ENCODE assay signal across 1 cellular context in the genomic region with DNA sequence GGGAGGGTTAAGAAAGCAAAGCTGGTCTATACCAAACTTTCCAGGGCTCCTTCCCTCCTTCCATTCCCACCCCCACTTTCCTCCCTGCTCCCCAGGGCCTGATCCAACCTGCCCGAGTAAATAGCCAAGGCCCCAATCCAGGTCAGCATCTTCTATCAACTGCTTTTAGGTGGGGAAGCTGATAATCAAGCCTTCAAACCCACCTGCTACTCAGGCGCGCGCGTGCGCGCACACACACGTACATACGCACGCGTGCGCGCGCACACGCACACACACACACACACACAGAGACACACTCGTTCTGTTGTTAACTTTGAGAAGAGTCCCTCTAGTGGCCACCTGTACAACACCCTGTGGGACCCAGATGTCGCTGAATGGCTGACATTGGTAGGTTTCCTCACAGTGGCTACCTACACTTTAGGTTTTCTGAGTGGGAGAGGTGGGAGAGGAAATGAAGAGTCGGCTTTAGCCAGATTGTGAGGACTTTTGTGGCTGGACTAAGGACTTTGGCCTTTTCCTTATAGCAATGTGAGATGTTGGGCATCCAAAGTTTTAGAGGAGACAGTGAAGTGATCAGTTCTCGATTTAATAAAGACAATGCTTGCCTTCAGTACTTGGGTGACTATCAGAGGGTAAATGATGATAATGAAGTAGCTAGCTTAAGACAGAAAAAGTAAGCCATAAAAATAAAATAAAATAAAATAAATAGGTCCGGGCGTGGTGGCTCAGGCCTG.
A peak's percentile ranks its signal among the peaks of the same experiment; 100 is the strongest.
TF ChIP-seq lines count a peak whose summit lies in the region.

No MANE protein-coding gene starts in this region.

TF ChIP-seq in HEK293, 187 proteins besides CTCF, POLR2A, EP300 and RAD21 (continued from another document):
- TF ChIP-seq ZNF692 (tag by site-specific recombination; IDR thresholded peaks at IDR 0.05) = peak; percentile 77; the same call in 1 of the 2 replicates
- TF ChIP-seq ZNF335 (tag by site-specific recombination; conservative IDR thresholded peaks at IDR 0.05) = 0 out of 2 replicates have a peak, but pooled peaks have one; percentile 27
- TF ChIP-seq SP7 (tag by site-specific recombination; IDR thresholded peaks at IDR 0.05) = no peak
- TF ChIP-seq, protein P1, sequence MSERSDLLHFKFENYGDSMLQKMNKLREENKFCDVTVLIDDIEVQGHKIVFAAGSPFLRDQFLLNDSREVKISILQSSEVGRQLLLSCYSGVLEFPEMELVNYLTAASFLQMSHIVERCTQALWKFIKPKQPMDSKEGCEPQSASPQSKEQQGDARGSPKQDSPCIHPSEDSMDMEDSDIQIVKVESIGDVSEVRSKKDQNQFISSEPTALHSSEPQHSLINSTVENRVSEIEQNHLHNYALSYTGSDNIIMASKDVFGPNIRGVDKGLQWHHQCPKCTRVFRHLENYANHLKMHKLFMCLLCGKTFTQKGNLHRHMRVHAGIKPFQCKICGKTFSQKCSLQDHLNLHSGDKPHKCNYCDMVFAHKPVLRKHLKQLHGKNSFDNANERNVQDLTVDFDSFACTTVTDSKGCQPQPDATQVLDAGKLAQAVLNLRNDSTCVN (tag by site-specific recombination; optimal IDR thresholded peaks at IDR 0.05) = peak; percentile 54
- peak; percentile 30 for TF ChIP-seq ZNF654 (tag by site-specific recombination; IDR thresholded peaks at IDR 0.05; ENCODE audit: low read depth)
- TF ChIP-seq ZFP69B (tag by site-specific recombination; IDR thresholded peaks at IDR 0.05) = peak; percentile 72; the same call in 1 of the 2 replicates
- no peak for TF ChIP-seq TSHZ1 (tag by site-specific recombination; IDR thresholded peaks at IDR 0.05; ENCODE audit: borderline replicate concordance)
- 0 out of 2 replicates have a peak, but pooled peaks have one; percentile 23 for TF ChIP-seq ZNF2 (tag by site-specific recombination; IDR thresholded peaks at IDR 0.05)
- TF ChIP-seq ZNF341 (tag by site-specific recombination; IDR thresholded peaks at IDR 0.05; ENCODE audit: low read depth) = no peak
- TF ChIP-seq, protein P2, sequence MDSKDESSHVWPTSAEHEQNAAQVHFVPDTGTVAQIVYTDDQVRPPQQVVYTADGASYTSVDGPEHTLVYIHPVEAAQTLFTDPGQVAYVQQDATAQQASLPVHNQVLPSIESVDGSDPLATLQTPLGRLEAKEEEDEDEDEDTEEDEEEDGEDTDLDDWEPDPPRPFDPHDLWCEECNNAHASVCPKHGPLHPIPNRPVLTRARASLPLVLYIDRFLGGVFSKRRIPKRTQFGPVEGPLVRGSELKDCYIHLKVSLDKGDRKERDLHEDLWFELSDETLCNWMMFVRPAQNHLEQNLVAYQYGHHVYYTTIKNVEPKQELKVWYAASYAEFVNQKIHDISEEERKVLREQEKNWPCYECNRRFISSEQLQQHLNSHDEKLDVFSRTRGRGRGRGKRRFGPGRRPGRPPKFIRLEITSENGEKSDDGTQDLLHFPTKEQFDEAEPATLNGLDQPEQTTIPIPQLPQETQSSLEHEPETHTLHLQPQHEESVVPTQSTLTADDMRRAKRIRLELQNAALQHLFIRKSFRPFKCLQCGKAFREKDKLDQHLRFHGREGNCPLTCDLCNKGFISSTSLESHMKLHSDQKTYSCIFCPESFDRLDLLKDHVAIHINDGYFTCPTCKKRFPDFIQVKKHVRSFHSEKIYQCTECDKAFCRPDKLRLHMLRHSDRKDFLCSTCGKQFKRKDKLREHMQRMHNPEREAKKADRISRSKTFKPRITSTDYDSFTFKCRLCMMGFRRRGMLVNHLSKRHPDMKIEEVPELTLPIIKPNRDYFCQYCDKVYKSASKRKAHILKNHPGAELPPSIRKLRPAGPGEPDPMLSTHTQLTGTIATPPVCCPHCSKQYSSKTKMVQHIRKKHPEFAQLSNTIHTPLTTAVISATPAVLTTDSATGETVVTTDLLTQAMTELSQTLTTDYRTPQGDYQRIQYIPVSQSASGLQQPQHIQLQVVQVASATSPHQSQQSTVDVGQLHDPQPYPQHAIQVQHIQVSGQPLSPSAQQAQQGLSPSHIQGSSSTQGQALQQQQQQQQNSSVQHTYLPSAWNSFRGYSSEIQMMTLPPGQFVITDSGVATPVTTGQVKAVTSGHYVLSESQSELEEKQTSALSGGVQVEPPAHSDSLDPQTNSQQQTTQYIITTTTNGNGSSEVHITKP (tag by site-specific recombination; IDR thresholded peaks at IDR 0.05) = peak; percentile 58
TF ChIP-seq in HEK293: peak in this region for 7.
